7 cellular contexts compared by ENCODE assay signal in the genomic region with DNA sequence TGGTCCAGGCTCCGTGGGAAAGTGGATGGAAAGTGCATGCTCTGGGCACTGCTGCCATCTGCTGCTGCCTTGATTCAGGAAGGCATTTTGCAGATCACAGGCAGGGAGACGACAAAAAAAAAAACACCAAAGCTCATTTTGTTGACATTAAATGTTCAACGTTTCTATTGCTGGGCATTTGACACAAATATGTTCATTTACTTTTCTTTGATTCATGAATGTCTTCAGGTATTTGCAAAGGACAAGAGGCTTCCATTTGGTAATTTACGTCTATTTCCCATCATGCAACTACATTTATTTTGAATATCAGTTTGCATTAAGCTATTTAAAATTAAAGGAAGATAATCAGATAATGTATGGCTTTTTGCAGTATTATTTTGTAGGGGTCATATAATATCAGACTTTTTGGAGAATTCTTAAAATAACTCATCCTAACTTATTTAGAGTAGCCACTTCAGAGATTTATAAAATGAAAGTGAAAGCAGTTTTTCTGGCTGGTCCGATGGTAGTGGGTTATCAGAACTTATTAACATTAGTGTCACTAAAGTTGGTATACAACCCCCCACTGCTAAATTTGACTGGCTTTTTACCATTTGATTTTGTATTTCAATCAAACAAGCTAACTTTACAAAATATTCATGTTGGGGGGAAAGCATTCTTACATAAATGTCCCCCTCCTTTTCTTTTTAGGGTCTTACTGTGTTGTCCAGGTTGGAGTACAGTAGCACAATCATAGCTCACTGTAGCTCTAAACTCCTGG.
A peak's percentile ranks its signal among the peaks of the same experiment; 100 is the strongest.
DNase-seq lines count a peak whose midpoint lies in the region; ATAC-seq and TF ChIP-seq lines count a peak whose summit lies in the region.

No MANE protein-coding gene starts in this region.

- peak; percentile 73 for DNase-seq in NCI-H1105 treated with DMSO at 0.1 percent for 48 hours (lab: John Stamatoyannopoulos, UW)
- DNase-seq in T-helper 2 cell, result peak in 4 of 5 experiments; percentile 37 to 80 (median 48)
- peak; percentile 82 for DNase-seq in sigmoid colon

- TF ChIP-seq CTCF in GM12872 (IDR thresholded peaks at IDR 0.05; ENCODE audit: insufficient read depth, low read depth, low read length) (peak; percentile 81), brain (conservative IDR thresholded peaks at IDR 0.05) (peak; percentile 98 to 99), sigmoid colon (IDR thresholded peaks at IDR 0.05) (peak in 3 of 4 experiments; percentile 34 to 71 (median 48))

- peaks cover 0 to 4% (median 0%) of the 10 kb centered on the region in 5 experiments for H3K9me3 Mint-ChIP-seq in brain

- H3K4me1 Mint-ChIP-seq in brain, result peaks cover 27% of the 10 kb centered on the region

- peak overlapping the region; percentile 92 to 98 (median 97) for H3K4me3 Mint-ChIP-seq in brain

- H3K36me3 ChIP-seq in iPS-15b (ENCODE audit: control insufficient read depth, insufficient read depth, low read length) (no peaks in the 10 kb centered on the region), sigmoid colon (no peaks in the 10 kb centered on the region)

- intact Hi-C loops in sigmoid colon (cut with DNase I), result loop anchor here (1.0 to 5.0 kb wide), 5 partner anchors 21 to 458 kb away; a partner anchor contains a TSS

- no peaks in the 10 kb centered on the region for H3K36me3 Mint-ChIP-seq in brain

- no peak for TF ChIP-seq EP300 in sigmoid colon (IDR thresholded peaks at IDR 0.05)

- H3K9ac ChIP-seq in iPS-15b (ENCODE audit: low read depth, low read length), result no peak overlapping the region

- WGBS in sigmoid colon, 2 donors, result 0 to 1% methylated on average over 5 of the region's 5 CpGs

- ATAC-seq in HG02571 (IDR thresholded peaks at IDR 0.05; ENCODE audit: unreplicated experiment), result peak; percentile 55

- no peaks in the 10 kb centered on the region for H3K4me1 ChIP-seq in iPS-15b (ENCODE audit: control insufficient read depth, insufficient read depth, low read length)
- peaks cover 0 to 18% (median 14%) of the 10 kb centered on the region in 4 donors for H3K4me1 ChIP-seq in sigmoid colon

- peak overlapping the region; percentile 97 to 99 (median 98) for H3K27ac Mint-ChIP-seq in brain

- peak overlapping the region; percentile 60 to 75 (median 71) for H3K27ac ChIP-seq in sigmoid colon

- H3K4me3 ChIP-seq in iPS-15b (ENCODE audit: low read depth, low read length) (peak overlapping the region; percentile 60), sigmoid colon (peak overlapping the region; percentile 39 to 60 (median 53))

- H3K27me3 Mint-ChIP-seq in brain, result peaks cover 14% of the 10 kb centered on the region

- H3K9me3 ChIP-seq in iPS-15b (ENCODE audit: control insufficient read depth, insufficient read depth, low read length) (no peaks in the 10 kb centered on the region), sigmoid colon (no peaks in the 10 kb centered on the region)

- no peak for TF ChIP-seq POLR2A in sigmoid colon (IDR thresholded peaks at IDR 0.05)

- no peaks in the 10 kb centered on the region for H3K27me3 ChIP-seq in iPS-15b (ENCODE audit: control insufficient read depth, insufficient read depth, low read length)
- no peaks in the 10 kb centered on the region for H3K27me3 ChIP-seq in sigmoid colon

Comparison
In these comparisons a context has a peak if more than half of its experiments do, and no peak if none do; other contexts are left out.
1. Peak in every context shown above with its lines: DNase-seq, ATAC-seq, H3K4me3 ChIP-seq and H3K27ac ChIP-seq.
2. CTCF ChIP-seq: peak in every context shown above with its lines; median percentile 98 in brain; 81 in GM12872; 48 in sigmoid colon.